ENCODE assay signal across 9 cellular contexts in genomic region chr18:56702946-56703345, GRCh38. TPM values are rescaled to one million over a fixed set of nuclear protein-coding genes. Genes with fewer than 3 reads are reported as not detected.
A peak's percentile ranks its signal among the peaks of the same experiment; 100 is the strongest.
DNase-seq lines count a peak whose midpoint lies in the region; ATAC-seq, FAIRE-seq and TF ChIP-seq lines count a peak whose summit lies in the region.
"Had no signal": no experiment of that assay in that cellular context is flagged by ENCODE, and none has a peak within 500 bp of the region (broad histone marks: within the 10 kb centered on the region; RNA-seq: fewer than 3 reads in every experiment).

No MANE protein-coding gene starts in this region.

- no peaks in the 10 kb centered on the region for H3K27me3 ChIP-seq in HepG2 (ENCODE audit: control insufficient read depth in 1 of 2, insufficient read depth in 2 of 2, low read length in 2 of 2)

- intact Hi-C loops in HepG2 (cut with micrococcal nuclease; ENCODE audit: unreplicated experiment): no loop called here

- DNase-seq in COLO668 (lab: John Stamatoyannopoulos, UW; ENCODE audit: unreplicated experiment) (peak; percentile 16), GM18507 (ENCODE audit: extremely low spot score, insufficient read length, low read depth) (no peak), NCI-H345 treated with DMSO at 0.1 percent for 48 hours (lab: John Stamatoyannopoulos, UW; ENCODE audit: unreplicated experiment) (peak; percentile 23), astrocyte of the spinal cord (ENCODE audit: low read depth, low spot score) (peak; percentile 50), HepG2 (ENCODE audit: low spot score) (peak; percentile 24)

- TF ChIP-seq EP300 in HepG2 (IDR thresholded peaks at IDR 0.05; ENCODE audit: low read depth in 2 of 2, low read length in 2 of 2) (no peak), HepG2 (CRISPR knock-in tag; IDR thresholded peaks at IDR 0.05; ENCODE audit: borderline replicate concordance) (no peak)

- no peaks in the 10 kb centered on the region for H4K20me1 ChIP-seq in HepG2 (ENCODE audit: insufficient read depth, low read length)

- TF ChIP-seq CTCF in astrocyte of the spinal cord (IDR thresholded peaks at IDR 0.05; ENCODE audit: low read depth, low read length): peak; percentile 58
- TF ChIP-seq CTCF in HepG2 (CRISPR knock-in tag; IDR thresholded peaks at IDR 0.05): peak; percentile 41; the same call in 1 of the 2 replicates

- in situ Hi-C loops in astrocyte of the spinal cord (cut with HindIII; ENCODE audit: low sequenced_read_pairs): no loop called here
- in situ Hi-C loops in HepG2 (cut with HindIII; ENCODE audit: extremely low pct_ligation_motif_present, low pct_unique_long_range_greater_than_20kb): no loop called here

- no peak overlapping the region for H3K9ac ChIP-seq in HepG2 (ENCODE audit: insufficient read depth, low read depth, low read length)

- H3K4me1 ChIP-seq in HepG2 (ENCODE audit: insufficient read depth, low read length): no peaks in the 10 kb centered on the region

- no peak overlapping the region for H3K4me2 ChIP-seq in HepG2 (ENCODE audit: low read depth, low read length)

- no peaks in the 10 kb centered on the region for H3K36me3 ChIP-seq in HepG2 (replicated peaks in 1 of 2; ENCODE audit: control insufficient read depth in 1 of 2, insufficient read depth in 2 of 2, low read length in 2 of 2)

- ATAC-seq in HepG2 (no peak; the same call in 2 of the 3 replicates), HG02885 (IDR thresholded peaks at IDR 0.05; ENCODE audit: poor library complexity, unreplicated experiment) (no peak), HG03432 (IDR thresholded peaks at IDR 0.05; ENCODE audit: unreplicated experiment) (no peak), GM18867 (IDR thresholded peaks at IDR 0.05; ENCODE audit: unreplicated experiment) (no peak)
- ATAC-seq: T-cell had no signal

- H3K27ac ChIP-seq in HepG2 (ENCODE audit: extremely low read length, insufficient read depth, low read length): no peak overlapping the region

- POLR2A ChIA-PET in HepG2 (lab: Yijun Ruan, JAX): no interaction called here

- H3K4me3 ChIP-seq in astrocyte of the spinal cord (ENCODE audit: low read depth, low read length) (no peak overlapping the region), HepG2 (replicated peaks in 1 of 3; ENCODE audit: insufficient read depth in 1 of 3, low read depth in 2 of 3, low read length in 3 of 3) (no peak overlapping the region)

- no peak for TF ChIP-seq POLR2A in HepG2 (IDR thresholded peaks at IDR 0.05; ENCODE audit: insufficient read depth in 1 of 2, low read depth in 2 of 2, low read length in 2 of 2)

- no peak overlapping the region for H2AFZ ChIP-seq in HepG2 (ENCODE audit: low read length)

- no TSS peak for BruUV-seq in HepG2 (replicated peaks; lab: Mats Ljungman, UMichigan)

- H3K79me2 ChIP-seq in HepG2 (ENCODE audit: insufficient read depth, low read length): no peaks in the 10 kb centered on the region

- no peaks in the 10 kb centered on the region for H3K9me3 ChIP-seq in HepG2 (ENCODE audit: low read length)

- FAIRE-seq in GM18507 (lab: Jason Lieb, UNC) (peak; percentile 60), HepG2 (lab: Jason Lieb, UNC) (no peak)

- TF ChIP-seq RAD21 in HepG2 (CRISPR knock-in tag; IDR thresholded peaks at IDR 0.05): no peak

- CTCF ChIA-PET in HepG2 (lab: Yijun Ruan, JAX; ENCODE audit: low intra/inter-chr PET ratio, low total read pairs): interaction anchor here (1.3 kb wide), 1 partner anchor 859 kb away, joined by 4 read pairs; no protein-coding TSS in a partner anchor

- 62% methylated on average over 5 of the region's 5 CpGs for WGBS in HepG2 (ENCODE audit: low lambda C conversion rate)

TF ChIP-seq in HepG2, 621 proteins besides CTCF, POLR2A, EP300 and RAD21:
- TF ChIP-seq STAG1 (CRISPR knock-in tag; IDR thresholded peaks at IDR 0.05) (peak; percentile 43; the same call in 1 of the 2 replicates), ISX (CRISPR knock-in tag; conservative IDR thresholded peaks at IDR 0.05) (no peak)

RNA-seq across cellular contexts. Expression of gene WDR7, which starts 51.8 kb away (rescaled TPM):
- total RNA-seq in HepG2 (2016; rRNA removed; fragmentation: Illumina TruSeq; extraction: Trizol): 7.8 and 11.1 TPM in 2 replicates
- 15.8 and 20.0 TPM in 2 replicates for total RNA-seq in HepG2 (2016; cell fraction: cytosol; rRNA removed; fragmentation: Illumina TruSeq; extraction: Trizol; ENCODE audit: low read depth)
- total RNA-seq in HepG2 (2016; cell fraction: insoluble cytoplasmic fraction; rRNA removed; fragmentation: Illumina TruSeq; extraction: Trizol): 6.7 and 10.9 TPM in 2 replicates
- total RNA-seq in HepG2 (2016; cell fraction: membrane; rRNA removed; fragmentation: Illumina TruSeq; extraction: Trizol): 9.2 and 9.6 TPM in 2 replicates
- 20.3 and 27.1 TPM in 2 replicates for total RNA-seq in HepG2 (2016; cell fraction: nucleus; rRNA removed; fragmentation: Illumina TruSeq; extraction: Trizol)
- 2.0 and 2.2 TPM in 2 replicates for polyA plus RNA-seq in HepG2 (2011; rRNA removed)
- 1.4 and 1.6 TPM in 2 replicates for polyA plus RNA-seq in HepG2 (2011; cell fraction: cytosol; rRNA removed)
- polyA plus RNA-seq in HepG2 (2011; cell fraction: nucleus; rRNA removed): 3.5 and 4.8 TPM in 2 replicates
- 2.1 and 2.2 TPM in 2 replicates for polyA plus RNA-seq in HepG2 (2012)
- 0.10 and 0.37 TPM in 2 replicates for polyA plus RNA-seq in HepG2 (2016; cell fraction: cytosol; fragmentation: Illumina TruSeq; extraction: Trizol; ENCODE audit: low read depth)
- 4.1 and 5.9 TPM in 2 replicates for polyA plus RNA-seq in HepG2 (2016; cell fraction: insoluble cytoplasmic fraction; fragmentation: Illumina TruSeq; extraction: Trizol; ENCODE audit: low read depth)
- 0.71 and 1.1 TPM in 2 replicates for polyA plus RNA-seq in HepG2 (2016; cell fraction: membrane; fragmentation: Illumina TruSeq; extraction: Trizol; ENCODE audit: low read depth)
- 3.4 and 3.5 TPM in 2 replicates for polyA plus RNA-seq in HepG2 (2016; cell fraction: nucleus; fragmentation: Illumina TruSeq; extraction: Trizol; ENCODE audit: insufficient read depth, low read depth)
- 15.1 and 47.2 TPM in 2 replicates for polyA minus RNA-seq in HepG2 (2011; rRNA and poly(A)+ RNA removed; ENCODE audit: low replicate concordance)
- polyA minus RNA-seq in HepG2 (2011; cell fraction: cytosol; rRNA and poly(A)+ RNA removed): 4.1 and 6.5 TPM in 2 replicates
- 33.5 and 48.4 TPM in 2 replicates for polyA minus RNA-seq in HepG2 (2011; cell fraction: nucleus; rRNA and poly(A)+ RNA removed)
